In genomic region chr15:48823706-48824105, GRCh38 we compare ENCODE assay signal across 21 cellular contexts. TPM values are rescaled to one million over a fixed set of nuclear protein-coding genes. Genes with fewer than 3 reads are reported as not detected.
A peak's percentile ranks its signal among the peaks of the same experiment; 100 is the strongest.
DNase-seq lines count a peak whose midpoint lies in the region; ATAC-seq, FAIRE-seq and TF ChIP-seq lines count a peak whose summit lies in the region.
"Had no signal": no experiment of that assay in that cellular context is flagged by ENCODE, and none has a peak within 500 bp of the region (broad histone marks: within the 10 kb centered on the region; RNA-seq: fewer than 3 reads in every experiment).

No MANE protein-coding gene starts in this region.

- H4K5ac ChIP-seq in IMR-90 (ENCODE audit: low read depth, low read length), result no peak overlapping the region

- H3K4me1 Mint-ChIP-seq in astrocyte (ENCODE audit: low read depth, unreplicated experiment) (peaks cover 12% of the 10 kb centered on the region), neural progenitor cell (peaks cover 7% of the 10 kb centered on the region)
- peaks cover 8% of the 10 kb centered on the region for H3K4me1 Mint-ChIP-seq in activated naive CD4-positive, alpha-beta T cell treated with anti-CD3 and anti-CD28 coated beads for 36 hours (ENCODE audit: low read depth)
- H3K4me1 Mint-ChIP-seq: IgD-negative memory B cell had no signal

- H3K4me1 ChIP-seq in GM23248 (ENCODE audit: insufficient read depth), result peaks cover 7% of the 10 kb centered on the region
- 0 out of 2 replicates have a peak, but pooled peaks cover 2% of the 10 kb centered on the region for H3K4me1 ChIP-seq in IMR-90 (ENCODE audit: control insufficient read depth, insufficient read depth, low read length)
- no peaks in the 10 kb centered on the region for H3K4me1 ChIP-seq in astrocyte (ENCODE audit: insufficient read depth, low read length)
- peaks cover 14% of the 10 kb centered on the region for H3K4me1 ChIP-seq in neural progenitor cell
- H3K4me1 ChIP-seq in aorta (ENCODE audit: control insufficient read depth in 1 of 2, insufficient read depth in 2 of 2, low read length in 2 of 2), result no peaks in the 10 kb centered on the region
- H3K4me1 ChIP-seq: BLaER1 had no signal

- no peaks in the 10 kb centered on the region for H3K9me2 ChIP-seq in GM23248 (ENCODE audit: insufficient read depth)

- no peak overlapping the region for H3K23ac ChIP-seq in IMR-90 (ENCODE audit: low read depth, low read length)

- dilution Hi-C loops in IMR-90 (cut with HindIII; ENCODE audit: low sequenced_read_pairs, unreplicated experiment), result no loop called here

- POLR2A ChIA-PET in IMR-90 (lab: Charles Lee; ENCODE audit: unreplicated experiment), result no interaction called here

- H4K91ac ChIP-seq in IMR-90 (ENCODE audit: insufficient read depth, low read depth, low read length), result no peak overlapping the region

- H3K36me3 ChIP-seq in GM23248 (ENCODE audit: low read depth) (no peaks in the 10 kb centered on the region), IMR-90 (ENCODE audit: control insufficient read depth, insufficient read depth, low read length) (no peaks in the 10 kb centered on the region), astrocyte (ENCODE audit: insufficient read depth, low read length) (no peaks in the 10 kb centered on the region), neural progenitor cell (no peaks in the 10 kb centered on the region), aorta (ENCODE audit: control insufficient read depth in 1 of 2, insufficient read depth in 2 of 2, low read length in 1 of 2) (peaks cover 2% of the 10 kb centered on the region in 2 donors)
- H3K36me3 ChIP-seq: BLaER1, HAP-1 had no signal

- H2BK120ac ChIP-seq in IMR-90 (ENCODE audit: low read depth, low read length), result no peak overlapping the region

- H3K4me3 ChIP-seq in GM23248, result no peak overlapping the region
- no peak overlapping the region for H3K4me3 ChIP-seq in IMR-90 (ENCODE audit: insufficient read depth, low read depth, low read length)
- H3K4me3 ChIP-seq in astrocyte (ENCODE audit: insufficient read depth, low read depth, low read length), result no peak overlapping the region
- no peak overlapping the region for H3K4me3 ChIP-seq in neural progenitor cell
- no peak overlapping the region for H3K4me3 ChIP-seq in aorta (ENCODE audit: low read length in 2 of 2)
- H3K4me3 ChIP-seq: BLaER1, HAP-1 had no signal

- no peaks in the 10 kb centered on the region for H3K9me3 Mint-ChIP-seq in astrocyte (ENCODE audit: unreplicated experiment)
- peaks cover 3% of the 10 kb centered on the region for H3K9me3 Mint-ChIP-seq in neural progenitor cell
- no peaks in the 10 kb centered on the region for H3K9me3 Mint-ChIP-seq in activated naive CD4-positive, alpha-beta T cell treated with anti-CD3 and anti-CD28 coated beads for 36 hours

- no peak overlapping the region for H2BK5ac ChIP-seq in IMR-90 (ENCODE audit: low read depth, low read length, poor library complexity, severe bottlenecking)

- H3K27ac Mint-ChIP-seq in astrocyte (ENCODE audit: unreplicated experiment) (peak overlapping the region; percentile 87), neural progenitor cell (no peak overlapping the region)
- H3K27ac Mint-ChIP-seq in activated naive CD4-positive, alpha-beta T cell treated with anti-CD3 and anti-CD28 coated beads for 36 hours, result no peak overlapping the region
- H3K27ac Mint-ChIP-seq: CD8-positive, alpha-beta T cell; IgD-negative memory B cell had no signal

- H3K79me1 ChIP-seq in IMR-90 (ENCODE audit: low read depth in 1 of 2, low read length in 2 of 2), result no peaks in the 10 kb centered on the region

- no peaks in the 10 kb centered on the region for H3F3A ChIP-seq in GM23248 (ENCODE audit: insufficient read depth)
- H3F3A ChIP-seq in neural progenitor cell (ENCODE audit: low read depth), result peaks cover 11% of the 10 kb centered on the region

- no peak overlapping the region for H2AK9ac ChIP-seq in IMR-90 (replicated peaks; ENCODE audit: low read depth, low read length, poor library complexity)

- H3K27me3 Mint-ChIP-seq in astrocyte (ENCODE audit: low read depth, unreplicated experiment) (no peaks in the 10 kb centered on the region), neural progenitor cell (ENCODE audit: insufficient read depth, low read depth) (no peaks in the 10 kb centered on the region)
- peaks cover 3% of the 10 kb centered on the region for H3K27me3 Mint-ChIP-seq in activated naive CD4-positive, alpha-beta T cell treated with anti-CD3 and anti-CD28 coated beads for 36 hours (ENCODE audit: low read depth)

- no peak for TF ChIP-seq CTCF in IMR-90 (conservative IDR thresholded peaks at IDR 0.05; ENCODE audit: low read depth, low read length)
- TF ChIP-seq CTCF in astrocyte (IDR thresholded peaks at IDR 0.05; ENCODE audit: insufficient read depth, low read depth, low read length), result no peak
- TF ChIP-seq CTCF in neural progenitor cell (IDR thresholded peaks at IDR 0.05), result no peak

- H2AFZ ChIP-seq in GM23248 (peak overlapping the region; percentile 48), IMR-90 (replicated peaks; ENCODE audit: low read length, poor library complexity) (no peak overlapping the region), astrocyte (ENCODE audit: low read depth, low read length) (no peak overlapping the region), neural progenitor cell (replicated peaks) (no peak overlapping the region)

- no peak overlapping the region for H2BK15ac ChIP-seq in IMR-90 (ENCODE audit: low read depth, low read length)

- no peak for TF ChIP-seq RAD21 in IMR-90 (IDR thresholded peaks at IDR 0.05; ENCODE audit: low read length)

- H3K4me2 ChIP-seq in GM23248 (ENCODE audit: unreplicated experiment) (peak overlapping the region; percentile 4), IMR-90 (ENCODE audit: low read depth, low read length) (no peak overlapping the region), astrocyte (ENCODE audit: low read length) (peak overlapping the region; percentile 19), neural progenitor cell (no peak overlapping the region)
- H3K4me2 ChIP-seq: BLaER1 had no signal

- H3K18ac ChIP-seq in IMR-90 (ENCODE audit: low read depth, low read length), result no peak overlapping the region

- WGBS in GM23248 (ENCODE audit: low coverage in 1 of 2, low lambda C conversion rate in 2 of 2, missing lambda C conversion rate in 2 of 2), 2 experiments, result 48 to 64% methylated on average over 1 of the region's 1 CpG
- WGBS in IMR-90 (ENCODE audit: extremely low coverage in 2 of 2, insufficient read length in 1 of 2), 2 experiments, result no CpG with 5 or more reads among the region's 1 CpG
- WGBS in aorta, 2 donors, result 18 to 29% methylated on average over 1 of the region's 1 CpG

- H4K8ac ChIP-seq in IMR-90 (ENCODE audit: low read depth in 2 of 2, low read length in 2 of 2), result no peak overlapping the region

- no peak overlapping the region for H2AK5ac ChIP-seq in IMR-90 (ENCODE audit: low read depth, low read length)

- 0 out of 2 replicates have a peak overlapping the region, but pooled peaks have one; percentile 45 for H3K14ac ChIP-seq in IMR-90 (replicated peaks; ENCODE audit: low read depth, low read length)

- ATAC-seq in IMR-90 (ENCODE audit: low read depth) (no peak; the same call in 1 of the 2 replicates), HG02938 (IDR thresholded peaks at IDR 0.05; ENCODE audit: unreplicated experiment) (no peak), aorta (ENCODE audit: low FRiP score) (no peak)
- ATAC-seq: CD8-positive, alpha-beta T cell had no signal

- BruUV-seq in IMR-90 (replicated peaks; lab: Mats Ljungman, UMichigan), result no TSS peak

- H3K4ac ChIP-seq in IMR-90 (ENCODE audit: low read depth, low read length), result no peak overlapping the region

- no peaks in the 10 kb centered on the region for H3K9me1 ChIP-seq in IMR-90 (ENCODE audit: insufficient read depth, low read length)

- peak overlapping the region; percentile 24 for H3K4me3 Mint-ChIP-seq in astrocyte (ENCODE audit: unreplicated experiment)
- no peak overlapping the region for H3K4me3 Mint-ChIP-seq in neural progenitor cell
- no peak overlapping the region for H3K4me3 Mint-ChIP-seq in activated naive CD4-positive, alpha-beta T cell treated with anti-CD3 and anti-CD28 coated beads for 36 hours
- H3K4me3 Mint-ChIP-seq: CD8-positive, alpha-beta T cell; IgD-negative memory B cell had no signal

- no peaks in the 10 kb centered on the region for H3K27me3 ChIP-seq in GM23248 (replicated peaks; ENCODE audit: insufficient read depth)
- H3K27me3 ChIP-seq in IMR-90 (ENCODE audit: control insufficient read depth, insufficient read depth, low read length), result no peaks in the 10 kb centered on the region
- H3K27me3 ChIP-seq in astrocyte (ENCODE audit: insufficient read depth, low read length), result no peaks in the 10 kb centered on the region
- no peaks in the 10 kb centered on the region for H3K27me3 ChIP-seq in neural progenitor cell
- H3K27me3 ChIP-seq in aorta (ENCODE audit: control insufficient read depth in 1 of 2, insufficient read depth in 2 of 2, low read length in 1 of 2), result no peaks in the 10 kb centered on the region
- H3K27me3 ChIP-seq: BLaER1 had no signal

- no peak for TF ChIP-seq POLR2A in IMR-90 (IDR thresholded peaks at IDR 0.05; ENCODE audit: low read depth, low read length)

- no peaks in the 10 kb centered on the region for H3K79me2 ChIP-seq in GM23248 (ENCODE audit: insufficient read depth)
- no peaks in the 10 kb centered on the region for H3K79me2 ChIP-seq in astrocyte (ENCODE audit: insufficient read depth, low read length)
- no peaks in the 10 kb centered on the region for H3K79me2 ChIP-seq in neural progenitor cell (ENCODE audit: low read depth)

- no peak overlapping the region for H3K27ac ChIP-seq in GM23248
- H3K27ac ChIP-seq in IMR-90 (ENCODE audit: insufficient read depth, low read length), result no peak overlapping the region
- no peak overlapping the region for H3K27ac ChIP-seq in astrocyte (ENCODE audit: low read depth, low read length)
- H3K27ac ChIP-seq in neural progenitor cell, result peak overlapping the region; percentile 21
- no peak overlapping the region for H3K27ac ChIP-seq in aorta (ENCODE audit: low read depth in 1 of 2, low read length in 2 of 2)
- H3K27ac ChIP-seq: BLaER1 had no signal

- H4K20me1 ChIP-seq in GM23248 (ENCODE audit: insufficient read depth) (no peaks in the 10 kb centered on the region), IMR-90 (ENCODE audit: insufficient read depth, low read length) (no peaks in the 10 kb centered on the region), astrocyte (ENCODE audit: insufficient read depth, low read length) (no peaks in the 10 kb centered on the region), neural progenitor cell (ENCODE audit: low read depth) (no peaks in the 10 kb centered on the region)
- H4K20me1 ChIP-seq: BLaER1 had no signal

- H3K56ac ChIP-seq in IMR-90 (ENCODE audit: extremely low read depth, insufficient read depth, low read length), result no peak overlapping the region

- no peak overlapping the region for H2BK20ac ChIP-seq in IMR-90 (ENCODE audit: low read depth, low read length)

- H3K9ac ChIP-seq in GM23248 (no peak overlapping the region), IMR-90 (ENCODE audit: low read depth, low read length) (no peak overlapping the region), astrocyte (ENCODE audit: low read length) (no peak overlapping the region), neural progenitor cell (no peak overlapping the region)
- H3K9ac ChIP-seq: BLaER1 had no signal

- FAIRE-seq in astrocyte (lab: Jason Lieb, UNC), result peak; percentile 34
- FAIRE-seq: G401.6, GM12891, HTR-8/SVneo had no signal

- in situ Hi-C loops in GM23248 (cut with MboI), result no loop called here
- in situ Hi-C loops in IMR-90 (cut with MboI; ENCODE audit: low sequenced_read_pairs), result no loop called here

- H3K36me3 Mint-ChIP-seq in astrocyte (ENCODE audit: low read depth, unreplicated experiment) (no peaks in the 10 kb centered on the region), neural progenitor cell (no peaks in the 10 kb centered on the region)
- H3K36me3 Mint-ChIP-seq in activated naive CD4-positive, alpha-beta T cell treated with anti-CD3 and anti-CD28 coated beads for 36 hours (ENCODE audit: low read depth), result no peaks in the 10 kb centered on the region
- H3K36me3 Mint-ChIP-seq: CD8-positive, alpha-beta T cell had no signal

- CTCF ChIA-PET in IMR-90 (lab: Yijun Ruan, JAX), result interaction anchor here (0.9 kb wide), 1 partner anchor 10 kb away, joined by 3 read pairs; no protein-coding TSS in a partner anchor
- CTCF ChIA-PET in activated naive CD4-positive, alpha-beta T cell treated with anti-CD3 and anti-CD28 coated beads for 36 hours (lab: Charles Lee), result no interaction called here

- intact Hi-C loops in IMR-90 (cut with micrococcal nuclease) (no loop called here), aorta (cut with DNase I) (no loop called here)
- intact Hi-C loops in activated naive CD4-positive, alpha-beta T cell treated with anti-CD3 and anti-CD28 coated beads for 36 hours (cut with micrococcal nuclease), result no loop called here

- DNase-seq in GM23248 (no peak), IMR-90 (no peak), astrocyte (ENCODE audit: low read depth) (peak; percentile 4), neural progenitor cell (ENCODE audit: low spot score) (no peak), C1 segment of cervical spinal cord (lab: John Stamatoyannopoulos, UW) (no peak), aorta (no peak)
- DNase-seq in activated naive CD4-positive, alpha-beta T cell treated with anti-CD3 and anti-CD28 coated beads for 36 hours, result no peak
- DNase-seq: 8988T; CD8-positive, alpha-beta T cell; COR-L47; DMS 273 treated with DMSO at 0.1 percent for 48 hours; DMS53; DND-41; KBM-7 had no signal

- H3K9me3 ChIP-seq in GM23248 (ENCODE audit: low read depth) (no peaks in the 10 kb centered on the region), IMR-90 (ENCODE audit: control insufficient read depth, insufficient read depth, low read length) (no peaks in the 10 kb centered on the region), astrocyte (ENCODE audit: insufficient read depth, low read depth, low read length) (no peaks in the 10 kb centered on the region), neural progenitor cell (ENCODE audit: low read depth) (no peaks in the 10 kb centered on the region), aorta (ENCODE audit: control insufficient read depth, low read length) (no peaks in the 10 kb centered on the region)
- H3K9me3 ChIP-seq: BLaER1, HAP-1 had no signal

RNA-seq across cellular contexts. Expression of gene CEP152, which starts 12.8 kb away (rescaled TPM):
- 1.8 and 2.3 TPM in 2 replicates for total RNA-seq in GM23248 (2014; rRNA removed; shearing (Covaris generic))
- polyA plus RNA-seq in GM23248 (2016; fragmentation: Nextera tagmentation; extraction: Ambion mirVana) (3.6 and 3.9 TPM in 2 replicates), IMR-90 (2012; rRNA removed) (1.4 and 2.1 TPM in 2 replicates), aorta (1 to 10 TPM in 1 of 2 donors, under 1 TPM in 1; 0.75 to 2.1 TPM)
- total RNA-seq in IMR-90 (2012; rRNA removed) (7.3 and 10.3 TPM in 2 replicates), astrocyte (4.2 and 6.4 TPM in 2 replicates), neural progenitor cell (ENCODE audit: low replicate concordance) (23.5 and 191 TPM in 2 replicates), aorta (1 to 10 TPM; 5.2 to 7.6 TPM)
- polyA plus RNA-seq in IMR-90 (2012; cell fraction: cytosol; rRNA removed), result 0.09 and 0.30 TPM in 2 replicates
- 0.35 and 1.2 TPM in 2 replicates for polyA plus RNA-seq in IMR-90 (2012; cell fraction: nucleus; rRNA removed; ENCODE audit: low replicate concordance)
- 10 to 100 TPM; 55.1 to 62.0 TPM for total RNA-seq in activated naive CD4-positive, alpha-beta T cell treated with anti-CD3 and anti-CD28 coated beads for 36 hours

RNA-seq across cellular contexts. Expression of gene EID1, which starts 54.2 kb away (rescaled TPM):
- 267 and 281 TPM in 2 replicates for total RNA-seq in GM23248 (2014; rRNA removed; shearing (Covaris generic))
- polyA plus RNA-seq in GM23248 (2016; fragmentation: Nextera tagmentation; extraction: Ambion mirVana) (380 and 396 TPM in 2 replicates), IMR-90 (2012; rRNA removed) (162 and 191 TPM in 2 replicates), aorta (100 to 1,000 TPM; 245 to 333 TPM)
- total RNA-seq in IMR-90 (2012; rRNA removed) (147 and 308 TPM in 2 replicates), astrocyte (165 and 166 TPM in 2 replicates), neural progenitor cell (ENCODE audit: low replicate concordance) (205 and 292 TPM in 2 replicates), aorta (100 to 1,000 TPM; 152 to 169 TPM)
- 116 and 250 TPM in 2 replicates for polyA plus RNA-seq in IMR-90 (2012; cell fraction: cytosol; rRNA removed)
- polyA plus RNA-seq in IMR-90 (2012; cell fraction: nucleus; rRNA removed; ENCODE audit: low replicate concordance), result 31.4 and 62.4 TPM in 2 replicates
- total RNA-seq in activated naive CD4-positive, alpha-beta T cell treated with anti-CD3 and anti-CD28 coated beads for 36 hours, result 10 to 100 TPM; 43.2 to 48.4 TPM

Comparison
In these comparisons a context has a peak if more than half of its experiments do, and no peak if none do; other contexts are left out.
1. H3K4me2 ChIP-seq: peak in GM23248 (single experiment) and astrocyte (single experiment); none in IMR-90 (single experiment) and neural progenitor cell (single experiment).